25 cellular contexts compared by ENCODE assay signal in genomic region chr15:88986949-88987589, GRCh38.
A peak's percentile ranks its signal among the peaks of the same experiment; 100 is the strongest.
DNase-seq lines count a peak whose midpoint lies in the region; ATAC-seq and TF ChIP-seq lines count a peak whose summit lies in the region.
"Had no signal": no experiment of that assay in that cellular context is flagged by ENCODE, and none has a peak within 500 bp of the region (broad histone marks: within the 10 kb centered on the region; RNA-seq: fewer than 3 reads in every experiment).

No MANE protein-coding gene starts in this region.

- H4K91ac ChIP-seq in IMR-90 (ENCODE audit: insufficient read depth, low read depth, low read length) = peak overlapping the region; percentile 100
- peak overlapping the region; percentile 56 for H4K91ac ChIP-seq in trophoblast cell (ENCODE audit: low read depth, low read length)

- H2BK5ac ChIP-seq in IMR-90 (ENCODE audit: low read depth, low read length, poor library complexity, severe bottlenecking) (peak overlapping the region; percentile 97), trophoblast cell (ENCODE audit: low read depth, low read length, poor library complexity) (peak overlapping the region; percentile 4)

- peaks cover 2% of the 10 kb centered on the region for H3K79me2 ChIP-seq in trophoblast cell (ENCODE audit: control insufficient read depth, insufficient read depth, low read length, poor library complexity)

- H4K8ac ChIP-seq in IMR-90 (ENCODE audit: low read depth in 2 of 2, low read length in 2 of 2) (peak overlapping the region; percentile 98), trophoblast cell (ENCODE audit: low read depth, low read length) (peak overlapping the region; percentile 57)

- no TSS peak for BruUV-seq in IMR-90 (replicated peaks; lab: Mats Ljungman, UMichigan)

- peak overlapping the region; percentile 82 for H2AFZ ChIP-seq in IMR-90 (replicated peaks; ENCODE audit: low read length, poor library complexity)
- no peak overlapping the region for H2AFZ ChIP-seq in trophoblast cell (ENCODE audit: insufficient read depth, low read length, poor library complexity)

- no peak for TF ChIP-seq RAD21 in IMR-90 (IDR thresholded peaks at IDR 0.05; ENCODE audit: low read length)

- H3K4me3 Mint-ChIP-seq in activated T-cell treated with anti-CD3 and anti-CD28 coated beads, Interleukin-2, amount 50 U/mL, for 72 hours = no peak overlapping the region
- H3K4me3 Mint-ChIP-seq: activated B cell treated with CpG ODN at 0.5 μM for 24 hours; activated CD8-positive, alpha-beta T cell treated with anti-CD3 and anti-CD28 coated beads for 36 hours; activated naive CD4-positive, alpha-beta T cell treated with anti-CD3 and anti-CD28 coated beads for 36 hours; CD4-positive, alpha-beta T cell had no signal

- H3K18ac ChIP-seq in IMR-90 (ENCODE audit: low read depth, low read length) (peak overlapping the region; percentile 80), trophoblast cell (ENCODE audit: low read length) (peak overlapping the region; percentile 9)

- H3K9me3 ChIP-seq in IMR-90 (ENCODE audit: control insufficient read depth, insufficient read depth, low read length) (no peaks in the 10 kb centered on the region), trophoblast cell (ENCODE audit: insufficient read depth, low read depth, low read length) (no peaks in the 10 kb centered on the region)
- H3K9me3 ChIP-seq: breast epithelium, suprapubic skin, vagina had no signal

- H3K4me2 ChIP-seq in IMR-90 (ENCODE audit: low read depth, low read length) (peak overlapping the region; percentile 35; the same call in 1 of the 2 replicates), trophoblast cell (ENCODE audit: low read length) (no peak overlapping the region)

- peak overlapping the region; percentile 59 for H2AK9ac ChIP-seq in IMR-90 (replicated peaks; ENCODE audit: low read depth, low read length, poor library complexity)

- in situ Hi-C loops in IMR-90 (cut with MboI; ENCODE audit: low sequenced_read_pairs) = no loop called here

- intact Hi-C loops in IMR-90 (cut with micrococcal nuclease) = no loop called here

- peak overlapping the region; percentile 99; the same call in 2 of the 3 replicates for H2BK15ac ChIP-seq in IMR-90 (ENCODE audit: low read depth, low read length)

- H3K9me1 ChIP-seq in IMR-90 (ENCODE audit: insufficient read depth, low read length) = peaks cover 27% of the 10 kb centered on the region

- H3K14ac ChIP-seq in IMR-90 (replicated peaks; ENCODE audit: low read depth, low read length) (peak overlapping the region; percentile 98), trophoblast cell (ENCODE audit: low read length) (peak overlapping the region; percentile 26)

- H2AK5ac ChIP-seq in IMR-90 (ENCODE audit: low read depth, low read length) (peak overlapping the region; percentile 96), trophoblast cell (ENCODE audit: low read length) (no peak overlapping the region)

- peak overlapping the region; percentile 74 for H4K5ac ChIP-seq in IMR-90 (ENCODE audit: low read depth, low read length)

- H3K79me1 ChIP-seq in IMR-90 (ENCODE audit: low read depth in 1 of 2, low read length in 2 of 2) (peaks cover 13 to 17% of the 10 kb centered on the region in 2 experiments; a peak in 3 of 4 replicates), trophoblast cell (ENCODE audit: low read length) (peaks cover 37% of the 10 kb centered on the region)

- H3K27ac Mint-ChIP-seq in activated T-cell treated with anti-CD3 and anti-CD28 coated beads, Interleukin-2, amount 50 U/mL, for 72 hours = no peak overlapping the region
- H3K27ac Mint-ChIP-seq: activated B cell treated with CpG ODN at 0.5 μM for 24 hours; activated CD8-positive, alpha-beta T cell treated with anti-CD3 and anti-CD28 coated beads for 36 hours; activated naive CD4-positive, alpha-beta T cell treated with anti-CD3 and anti-CD28 coated beads for 36 hours; CD4-positive, alpha-beta T cell had no signal

- ATAC-seq in IMR-90 (ENCODE audit: low read depth) = peak; percentile 1; the same call in 1 of the 2 replicates
- ATAC-seq in foreskin keratinocyte = peak; percentile 45
- no peak for ATAC-seq in activated T-cell treated with anti-CD3 and anti-CD28 coated beads, Interleukin-2, amount 50 U/mL, for 72 hours (replicated peaks in 1 of 2)
- ATAC-seq in left lobe of liver = no peak
- ATAC-seq: activated CD8-positive, alpha-beta T cell treated with anti-CD3 and anti-CD28 coated beads for 36 hours; left ventricle myocardium superior had no signal

- POLR2A ChIA-PET in IMR-90 (lab: Charles Lee; ENCODE audit: unreplicated experiment) = interaction anchor here (0.5 to 1.0 kb wide), 2 partner anchors 79 to 108 kb away, joined by 3 to 18 read pairs; no protein-coding TSS in a partner anchor

- no peaks in the 10 kb centered on the region for H3K9me3 Mint-ChIP-seq in activated T-cell treated with anti-CD3 and anti-CD28 coated beads, Interleukin-2, amount 50 U/mL, for 72 hours
- H3K9me3 Mint-ChIP-seq: activated B cell treated with CpG ODN at 0.5 μM for 24 hours; activated CD8-positive, alpha-beta T cell treated with anti-CD3 and anti-CD28 coated beads for 36 hours; activated naive CD4-positive, alpha-beta T cell treated with anti-CD3 and anti-CD28 coated beads for 36 hours; CD4-positive, alpha-beta T cell had no signal

- H3K4me3 ChIP-seq in H7 (ENCODE audit: insufficient read depth, low read depth, low read length) (peak overlapping the region; percentile 1; the same call in 1 of the 2 replicates), IMR-90 (ENCODE audit: insufficient read depth, low read depth, low read length) (no peak overlapping the region), trophoblast cell (ENCODE audit: low read depth, low read length) (no peak overlapping the region)
- H3K4me3 ChIP-seq: breast epithelium, suprapubic skin, vagina had no signal

- peak overlapping the region; percentile 74 for H2BK12ac ChIP-seq in trophoblast cell (ENCODE audit: low read length)

- CTCF ChIA-PET in IMR-90 (lab: Yijun Ruan, JAX) = interaction anchor here (0.6 to 0.9 kb wide), 2 partner anchors 17 to 47 kb away, joined by 4 read pairs; no protein-coding TSS in a partner anchor

- dilution Hi-C loops in IMR-90 (cut with HindIII; ENCODE audit: low sequenced_read_pairs, unreplicated experiment) = no loop called here

- peak overlapping the region; percentile 91 for H3K27ac ChIP-seq in IMR-90 (ENCODE audit: insufficient read depth, low read length)
- H3K27ac ChIP-seq in foreskin keratinocyte = no peak overlapping the region
- peak overlapping the region; percentile 5 for H3K27ac ChIP-seq in trophoblast cell (ENCODE audit: low read depth, low read length)
- H3K27ac ChIP-seq: breast epithelium, HL-60, suprapubic skin, vagina had no signal

- TF ChIP-seq POLR2A in IMR-90 (IDR thresholded peaks at IDR 0.05; ENCODE audit: low read depth, low read length) = no peak

- WGBS in IMR-90 (ENCODE audit: extremely low coverage in 2 of 2, insufficient read length in 1 of 2), 2 experiments = 43% methylated on average over 2 of the region's 11 CpGs; no CpG with 5 or more reads in 1 of the 2 experiments
- WGBS in trophoblast cell (ENCODE audit: extremely low coverage, insufficient coverage, insufficient read length) = no CpG with 5 or more reads among the region's 11 CpGs

- H3K4me1 ChIP-seq in IMR-90 (ENCODE audit: control insufficient read depth, insufficient read depth, low read length) (peaks cover 30% of the 10 kb centered on the region), foreskin keratinocyte (no peaks in the 10 kb centered on the region), trophoblast cell (ENCODE audit: control insufficient read depth in 1 of 2, insufficient read depth in 2 of 2, low read length in 2 of 2) (peaks cover 28 to 32% of the 10 kb centered on the region in 2 experiments)

- peak overlapping the region; percentile 23 for H3K9ac ChIP-seq in IMR-90 (ENCODE audit: low read depth, low read length)
- no peak overlapping the region for H3K9ac ChIP-seq in trophoblast cell (ENCODE audit: low read length)

- no peaks in the 10 kb centered on the region for H3K36me3 Mint-ChIP-seq in activated T-cell treated with anti-CD3 and anti-CD28 coated beads, Interleukin-2, amount 50 U/mL, for 72 hours (ENCODE audit: insufficient read depth in 2 of 2)

- TF ChIP-seq CTCF in IMR-90 (conservative IDR thresholded peaks at IDR 0.05; ENCODE audit: low read depth, low read length) (no peak), foreskin keratinocyte (conservative IDR thresholded peaks at IDR 0.05) (no peak)

- H3K27me3 Mint-ChIP-seq in activated T-cell treated with anti-CD3 and anti-CD28 coated beads, Interleukin-2, amount 50 U/mL, for 72 hours (ENCODE audit: low read depth) = no peaks in the 10 kb centered on the region
- H3K27me3 Mint-ChIP-seq: activated CD8-positive, alpha-beta T cell treated with anti-CD3 and anti-CD28 coated beads for 36 hours had no signal

- H3K4me1 Mint-ChIP-seq in activated T-cell treated with anti-CD3 and anti-CD28 coated beads, Interleukin-2, amount 50 U/mL, for 72 hours (ENCODE audit: low read depth) = no peaks in the 10 kb centered on the region

- H2BK120ac ChIP-seq in IMR-90 (ENCODE audit: low read depth, low read length) (peak overlapping the region; percentile 100), trophoblast cell (ENCODE audit: insufficient read depth, low read length, poor library complexity) (peak overlapping the region; percentile 58)

- H4K12ac ChIP-seq in trophoblast cell (ENCODE audit: low read depth, low read length) = no peak overlapping the region

- no peaks in the 10 kb centered on the region for H4K20me1 ChIP-seq in IMR-90 (ENCODE audit: insufficient read depth, low read length)

- H3K36me3 ChIP-seq in H7 (replicated peaks; ENCODE audit: control insufficient read depth, insufficient read depth, low read length) (no peaks in the 10 kb centered on the region), IMR-90 (ENCODE audit: control insufficient read depth, insufficient read depth, low read length) (no peaks in the 10 kb centered on the region), trophoblast cell (ENCODE audit: control insufficient read depth in 1 of 2, insufficient read depth in 2 of 2, low read length in 2 of 2) (no peaks in the 10 kb centered on the region)
- H3K36me3 ChIP-seq: breast epithelium, suprapubic skin, vagina had no signal

- DNase-seq in H7 (peak; percentile 57), IMR-90 (no peak), foreskin keratinocyte (no peak), trophoblast cell (no peak), epidermal melanocyte (ENCODE audit: insufficient read length, low spot score) (no peak), left lobe of liver (ENCODE audit: low spot score) (no peak)
- DNase-seq in activated T-cell treated with anti-CD3 and anti-CD28 coated beads, Interleukin-2, amount 50 U/mL, for 72 hours = no peak
- DNase-seq: activated B cell treated with CpG ODN at 0.5 μM for 24 hours; activated CD8-positive, alpha-beta T cell treated with anti-CD3 and anti-CD28 coated beads for 36 hours; activated naive CD4-positive, alpha-beta T cell treated with anti-CD3 and anti-CD28 coated beads for 36 hours; activated T-cell treated with anti-CD3 and anti-CD28 coated beads, Interleukin-2, amount 50 U/mL, for 1 hour; amniotic stem cell; CD4-positive, alpha-beta T cell; DMS153; effector memory CD4-positive, alpha-beta T cell; KBM-7; left ventricle myocardium superior; NCI-H1694; NCI-H2171; NCI-H524 treated with DMSO at 0.1 percent for 48 hours; T-helper 9 cell had no signal

- H3K4ac ChIP-seq in IMR-90 (ENCODE audit: low read depth, low read length) (peak overlapping the region; percentile 100), trophoblast cell (ENCODE audit: low read depth, low read length) (no peak overlapping the region)

- H2BK20ac ChIP-seq in IMR-90 (ENCODE audit: low read depth, low read length) = peak overlapping the region; percentile 99

- H3K56ac ChIP-seq in IMR-90 (ENCODE audit: extremely low read depth, insufficient read depth, low read length) = no peak overlapping the region; the same call in 1 of the 2 replicates

- H3K27me3 ChIP-seq in H7 (ENCODE audit: control insufficient read depth, insufficient read depth, low read length) = no peaks in the 10 kb centered on the region
- no peaks in the 10 kb centered on the region for H3K27me3 ChIP-seq in IMR-90 (ENCODE audit: control insufficient read depth, insufficient read depth, low read length)
- no peaks in the 10 kb centered on the region for H3K27me3 ChIP-seq in foreskin keratinocyte
- H3K27me3 ChIP-seq in trophoblast cell (ENCODE audit: insufficient read depth, low read length) = no peaks in the 10 kb centered on the region
- H3K27me3 ChIP-seq: breast epithelium, suprapubic skin, vagina had no signal

- H3K23ac ChIP-seq in IMR-90 (ENCODE audit: low read depth, low read length) = peak overlapping the region; percentile 98
- H3K23ac ChIP-seq in trophoblast cell (ENCODE audit: low read length) = no peak overlapping the region

Comparison
In these comparisons a context has a peak if more than half of its experiments do, and no peak if none do; other contexts are left out.
1. ATAC-seq: peak in IMR-90 (single experiment) and foreskin keratinocyte (single experiment); none in activated T-cell treated with anti-CD3 and anti-CD28 coated beads, Interleukin-2, amount 50 U/mL, for 72 hours (0 of 2) and left lobe of liver (single experiment).